8 cellular contexts compared by ENCODE assay signal in the genomic region with DNA sequence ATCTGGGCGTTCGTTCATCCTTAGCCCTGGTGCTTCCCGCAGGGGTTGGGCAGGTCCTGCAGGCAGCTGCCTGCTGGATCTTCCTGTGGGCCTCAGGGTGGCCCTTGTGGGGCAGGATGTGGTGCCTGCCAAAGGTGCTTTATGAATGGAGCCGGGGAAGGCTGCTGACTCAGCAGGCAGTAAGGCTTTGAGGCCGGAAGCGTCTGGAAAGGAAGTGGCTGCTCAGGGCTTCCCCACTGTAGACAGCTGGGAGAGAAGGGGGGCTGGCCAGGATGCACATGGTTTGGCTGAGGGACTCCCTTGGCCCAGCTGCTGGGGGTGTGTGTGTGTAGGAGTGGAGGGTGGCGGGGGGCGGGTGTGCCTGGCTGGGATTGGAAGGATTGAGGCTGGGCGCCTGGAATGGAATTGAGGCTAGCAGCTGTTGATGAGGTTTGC. TPM values are rescaled to one million over a fixed set of nuclear protein-coding genes. Genes with fewer than 3 reads are reported as not detected.
DNase-seq lines count a peak whose midpoint lies in the region; ATAC-seq and TF ChIP-seq lines count a peak whose summit lies in the region.

No MANE protein-coding gene starts in this region.

- H3K4me1 ChIP-seq in psoas muscle = peaks cover 48% of the 10 kb centered on the region
- peaks cover 37% of the 10 kb centered on the region for H3K4me1 ChIP-seq in upper lobe of right lung

- TF ChIP-seq CTCF in psoas muscle (IDR thresholded peaks at IDR 0.05) = no peak
- TF ChIP-seq CTCF in upper lobe of right lung (IDR thresholded peaks at IDR 0.05) = no peak

- no peak overlapping the region for H3K27ac Mint-ChIP-seq in activated naive CD8-positive, alpha-beta T cell

- H3K4me3 ChIP-seq in psoas muscle (no peak overlapping the region), upper lobe of right lung (no peak overlapping the region)

- H3K9me3 Mint-ChIP-seq in activated naive CD8-positive, alpha-beta T cell (ENCODE audit: low read depth) = no peaks in the 10 kb centered on the region

- H3K27me3 ChIP-seq in psoas muscle (ENCODE audit: insufficient read depth in 3 of 3, low read length in 2 of 3) = no peaks in the 10 kb centered on the region
- no peaks in the 10 kb centered on the region for H3K27me3 ChIP-seq in upper lobe of right lung

- no peaks in the 10 kb centered on the region for H3K36me3 Mint-ChIP-seq in activated naive CD8-positive, alpha-beta T cell

- ATAC-seq in GM19351 (IDR thresholded peaks at IDR 0.05; ENCODE audit: unreplicated experiment) = peak; percentile 76
- peak; percentile 82 to 93 (median 90) for ATAC-seq in psoas muscle
- ATAC-seq in upper lobe of right lung = peak; percentile 91

- peaks cover 34% of the 10 kb centered on the region for H3K27me3 Mint-ChIP-seq in activated naive CD8-positive, alpha-beta T cell

- H3K4me1 Mint-ChIP-seq in activated naive CD8-positive, alpha-beta T cell (ENCODE audit: low read depth) = peaks cover 17% of the 10 kb centered on the region

- H3K27ac ChIP-seq in psoas muscle (peak overlapping the region; percentile 76), upper lobe of right lung (no peak overlapping the region)

- H3K4me3 Mint-ChIP-seq in activated naive CD8-positive, alpha-beta T cell = peak overlapping the region; percentile 44

- intact Hi-C loops in cardiac septum (cut with DNase I) (loop anchor here (2.0 kb wide), 1 partner anchor 14 kb away; no protein-coding TSS in a partner anchor), psoas muscle (cut with DNase I) (loop anchor here in 1 of 2 donors (5.0 kb wide), 2 partner anchors 60 to 135 kb away; no protein-coding TSS in a partner anchor), upper lobe of right lung (cut with DNase I) (loop anchor here (10.0 kb wide), 1 partner anchor 62 kb away; the partner anchor contains the start of gene NPTN)

- H3K36me3 ChIP-seq in psoas muscle (ENCODE audit: insufficient read depth in 1 of 2, low read depth in 1 of 2) = peaks cover 0 to 3% of the 10 kb centered on the region in 2 donors
- no peaks in the 10 kb centered on the region for H3K36me3 ChIP-seq in upper lobe of right lung

- no peaks in the 10 kb centered on the region for H3K9me3 ChIP-seq in psoas muscle
- no peaks in the 10 kb centered on the region for H3K9me3 ChIP-seq in upper lobe of right lung

- peak; percentile 77 for DNase-seq in AG08396 (ENCODE audit: low spot score)
- DNase-seq in HS-5 (ENCODE audit: low read depth) = peak; percentile 80
- peak; percentile 68 to 92 for DNase-seq in SW 1271 (lab: John Stamatoyannopoulos, UW)
- peak; percentile 93 for DNase-seq in cardiac septum (ENCODE audit: low spot score)
- DNase-seq in psoas muscle = peak; percentile 85 to 91
- DNase-seq in upper lobe of right lung = peak; percentile 85

- 0 to 2% (median 1%) methylated on average over 9 of the region's 9 CpGs for WGBS in psoas muscle, 3 donors

RNA-seq across cellular contexts. Expression of gene CD276, which starts 12.9 kb away (rescaled TPM):
- total RNA-seq in cardiac septum = 40.6 TPM
- total RNA-seq in psoas muscle = 1 to 10 TPM; 7.5 to 8.9 (median 8.9) TPM
- 10 to 100 TPM in 1 of 3 donors, 1 to 10 TPM in 2; 7.3 to 15.0 (median 7.7) TPM for polyA plus RNA-seq in psoas muscle
- 60.8 TPM for total RNA-seq in upper lobe of right lung

RNA-seq across cellular contexts. Expression of gene INSYN1, which starts 56.1 kb away (rescaled TPM):
- total RNA-seq in cardiac septum (55.3 TPM), psoas muscle (10 to 100 TPM in 1 of 4 donors, 1 to 10 TPM in 3; 3.8 to 10.8 (median 5.7) TPM), upper lobe of right lung (6.2 TPM)
- 1 to 10 TPM in 2 of 3 donors, under 1 TPM in 1; 0.42 to 2.5 (median 1.6) TPM for polyA plus RNA-seq in psoas muscle
